In genomic region chr12:124460771-124461170, GRCh38 we compare ENCODE assay signal across 24 cellular contexts.
"Had no signal": no experiment of that assay in that cellular context is flagged by ENCODE, and none has a peak within 500 bp of the region (broad histone marks: within the 10 kb centered on the region; RNA-seq: fewer than 3 reads in every experiment).

No MANE protein-coding gene starts in this region.

- H3K4me3 ChIP-seq: breast epithelium, esophagus muscularis mucosa, heart right ventricle, ovary, psoas muscle, tibial nerve had no signal

- FAIRE-seq: colon had no signal

- DNase-seq: activated CD4-positive, alpha-beta T cell treated with anti-CD3 and anti-CD28 coated beads for 4 hours; activated CD4-positive, alpha-beta T cell treated with anti-CD3 and anti-CD28 coated beads, Interleukin-2, amount 50 U/mL, for 4 hours; activated CD8-positive, alpha-beta memory T cell treated with anti-CD3 and anti-CD28 coated beads, Interleukin-2, amount 50 U/mL, for 4 hours; activated gamma-delta T cell; activated naive CD4-positive, alpha-beta T cell treated with anti-CD3 and anti-CD28 coated beads, Interleukin-2, amount 10 ng/mL, durations not matched to agents 7 days and 5 days; activated naive CD8-positive, alpha-beta T cell treated with anti-CD3 and anti-CD28 coated beads, Interleukin-2, amount 50 U/mL, for 24 hours; activated T-cell treated with anti-CD3 and anti-CD28 coated beads, Interleukin-2, amount 50 U/mL, for 1 hour; amygdala; central memory CD4-positive, alpha-beta T cell; dermis blood vessel endothelial cell; effector CD4-positive, alpha-beta T cell; foreskin melanocyte; mammary epithelial cell; naive B cell; nephron progenitor cell; psoas muscle; stimulated activated naive CD4-positive, alpha-beta T cell treated with Interleukin-2 at 50 U/mL for 16 hours had no signal

- H3K36me3 ChIP-seq: ovary had no signal

- H3K4me3 Mint-ChIP-seq: activated naive CD4-positive, alpha-beta T cell treated with anti-CD3 and anti-CD28 coated beads, Interleukin-2, amount 10 ng/mL, durations not matched to agents 7 days and 5 days; activated naive CD8-positive, alpha-beta T cell treated with anti-CD3 and anti-CD28 coated beads, Interleukin-2, amount 50 U/mL, for 24 hours; activated T-helper 1 cell treated with anti-CD3 and anti-CD28 coated beads, Interleukin-12 subunit alpha, Interleukin-12 subunit beta, Interleukin-2, Interleukin-4 antibody, amounts not matched to agents 30 ng/mL and 10 ng/mL and 1 ng/mL, durations not matched to agents 14 hours and 24 hours and 36 hours; nephron progenitor cell had no signal

- H3K9me3 ChIP-seq: breast epithelium, ovary, psoas muscle, tibial nerve had no signal

- H3K27ac ChIP-seq: heart right ventricle, ovary, psoas muscle had no signal

- H3K27me3 ChIP-seq: breast epithelium, esophagus muscularis mucosa, heart right ventricle, ovary, tibial nerve had no signal

- ATAC-seq: activated naive CD8-positive, alpha-beta T cell treated with anti-CD3 and anti-CD28 coated beads, Interleukin-2, amount 50 U/mL, for 24 hours; heart right ventricle; psoas muscle had no signal

- H3K27me3 Mint-ChIP-seq: activated naive CD4-positive, alpha-beta T cell treated with anti-CD3 and anti-CD28 coated beads, Interleukin-2, amount 10 ng/mL, durations not matched to agents 7 days and 5 days; activated naive CD8-positive, alpha-beta T cell treated with anti-CD3 and anti-CD28 coated beads, Interleukin-2, amount 50 U/mL, for 24 hours; naive B cell had no signal

- H3K27ac Mint-ChIP-seq: activated naive CD4-positive, alpha-beta T cell treated with anti-CD3 and anti-CD28 coated beads, Interleukin-2, amount 10 ng/mL, durations not matched to agents 7 days and 5 days; activated naive CD8-positive, alpha-beta T cell treated with anti-CD3 and anti-CD28 coated beads, Interleukin-2, amount 50 U/mL, for 24 hours; activated T-helper 1 cell treated with anti-CD3 and anti-CD28 coated beads, Interleukin-12 subunit alpha, Interleukin-12 subunit beta, Interleukin-2, Interleukin-4 antibody, amounts not matched to agents 30 ng/mL and 10 ng/mL and 1 ng/mL, durations not matched to agents 14 hours and 24 hours and 36 hours; naive B cell; nephron progenitor cell had no signal
